ENCODE assay signal across 1 cellular context in genomic region chr9:88396836-88397577, GRCh38.
TF ChIP-seq lines count a peak whose summit lies in the region.

No MANE protein-coding gene starts in this region.

TF ChIP-seq in SK-N-SH treated with all-trans-retinoic acid at 6 μM for 48 hours, 23 proteins besides CTCF, POLR2A, EP300 and RAD21:
- TF ChIP-seq TSHZ2 (CRISPR knock-in tag; IDR thresholded peaks at IDR 0.05) (no peak), ISL1 (CRISPR knock-in tag; IDR thresholded peaks at IDR 0.05) (peak; percentile 33; the same call in 1 of the 2 replicates)
